8 cellular contexts compared by ENCODE assay signal in the genomic region with DNA sequence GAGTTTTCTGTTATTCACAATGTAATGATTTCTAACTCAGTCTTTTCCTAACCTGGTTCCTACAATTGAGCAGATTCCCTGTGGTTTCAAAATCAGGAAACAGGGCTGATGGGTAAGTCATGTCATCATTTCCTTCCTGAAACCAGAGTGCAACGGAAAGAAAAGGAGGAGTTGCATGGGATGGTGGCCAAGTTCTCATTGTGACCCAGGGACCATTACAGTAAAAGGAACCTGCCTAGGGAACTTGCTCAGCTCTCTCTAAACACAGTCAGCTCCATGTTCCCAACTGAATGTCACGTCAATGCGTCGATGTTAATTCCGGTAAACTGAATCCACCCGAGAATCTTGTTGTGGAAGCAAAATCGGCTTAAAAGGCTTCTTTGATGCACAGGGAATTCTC. TPM values are rescaled to one million over a fixed set of nuclear protein-coding genes. Genes with fewer than 3 reads are reported as not detected.
A peak's percentile ranks its signal among the peaks of the same experiment; 100 is the strongest.
DNase-seq lines count a peak whose midpoint lies in the region; ATAC-seq and TF ChIP-seq lines count a peak whose summit lies in the region.

No MANE protein-coding gene starts in this region.

- ATAC-seq in natural killer cell: no peak
- ATAC-seq in activated CD8-positive, alpha-beta T cell treated with anti-CD3 and anti-CD28 coated beads for 36 hours: no peak
- no peak for ATAC-seq in GM18502 (IDR thresholded peaks at IDR 0.05; ENCODE audit: poor library complexity, unreplicated experiment)

- H3K4me3 ChIP-seq in AG10803 (ENCODE audit: low read length) (peak overlapping the region; percentile 53), dorsolateral prefrontal cortex (peak overlapping the region in 50 of 59 donors; percentile 6 to 63 (median 39))

- H3K9me3 Mint-ChIP-seq in natural killer cell: no peaks in the 10 kb centered on the region
- no peaks in the 10 kb centered on the region for H3K9me3 Mint-ChIP-seq in activated CD8-positive, alpha-beta T cell treated with anti-CD3 and anti-CD28 coated beads for 36 hours

- intact Hi-C loops in dorsolateral prefrontal cortex (cut with DNase I) (loop anchor here (5.0 to 10.0 kb wide), 2 partner anchors 53 to 395 kb away; a partner anchor contains a TSS), natural killer cell (cut with micrococcal nuclease) (no loop called here)
- intact Hi-C loops in activated CD8-positive, alpha-beta T cell treated with anti-CD3 and anti-CD28 coated beads for 36 hours (cut with micrococcal nuclease): no loop called here

- DNase-seq in AG10803 (ENCODE audit: low read depth) (peak; percentile 49), MV-4-11 (lab: John Stamatoyannopoulos, UW) (peak; percentile 90), dorsolateral prefrontal cortex (no peak), natural killer cell (no peak), NCI-H2196 (lab: John Stamatoyannopoulos, UW; ENCODE audit: unreplicated experiment) (no peak), iPS-NIHi11 (ENCODE audit: low spot score) (no peak)
- DNase-seq in activated CD8-positive, alpha-beta T cell treated with anti-CD3 and anti-CD28 coated beads for 36 hours: no peak

- H3K27me3 ChIP-seq in dorsolateral prefrontal cortex: no peaks in the 10 kb centered on the region

- peak overlapping the region; percentile 66 for H3K4me3 Mint-ChIP-seq in natural killer cell
- no peak overlapping the region for H3K4me3 Mint-ChIP-seq in activated CD8-positive, alpha-beta T cell treated with anti-CD3 and anti-CD28 coated beads for 36 hours

- TF ChIP-seq CTCF in AG10803 (conservative IDR thresholded peaks at IDR 0.05; ENCODE audit: low read length): no peak
- TF ChIP-seq CTCF in dorsolateral prefrontal cortex (IDR thresholded peaks at IDR 0.05 in 54 of 56, conservative IDR thresholded peaks at IDR 0.05 in 2 of 56; ENCODE audit: low read depth in 1 of 56, partially characterized antibody in 56 of 56): no peak
- TF ChIP-seq CTCF in natural killer cell (IDR thresholded peaks at IDR 0.05): no peak
- no peak for TF ChIP-seq CTCF in activated CD8-positive, alpha-beta T cell treated with anti-CD3 and anti-CD28 coated beads for 36 hours (IDR thresholded peaks at IDR 0.05)

- H3K27ac Mint-ChIP-seq in natural killer cell: no peak overlapping the region
- no peak overlapping the region for H3K27ac Mint-ChIP-seq in activated CD8-positive, alpha-beta T cell treated with anti-CD3 and anti-CD28 coated beads for 36 hours

- peaks cover 5 to 16% of the 10 kb centered on the region in 2 donors for H3K4me1 Mint-ChIP-seq in natural killer cell
- H3K4me1 Mint-ChIP-seq in activated CD8-positive, alpha-beta T cell treated with anti-CD3 and anti-CD28 coated beads for 36 hours (ENCODE audit: low read depth): peaks cover 9% of the 10 kb centered on the region

- no peaks in the 10 kb centered on the region for H3K36me3 Mint-ChIP-seq in natural killer cell
- no peaks in the 10 kb centered on the region for H3K36me3 Mint-ChIP-seq in activated CD8-positive, alpha-beta T cell treated with anti-CD3 and anti-CD28 coated beads for 36 hours (ENCODE audit: low read depth)

- POLR2A ChIA-PET in activated CD8-positive, alpha-beta T cell treated with anti-CD3 and anti-CD28 coated beads for 36 hours (lab: Charles Lee): interaction anchor here (1.0 kb wide), 1 partner anchor 389 kb away, joined by 4 read pairs; no protein-coding TSS in a partner anchor

- H3K27me3 Mint-ChIP-seq in natural killer cell (ENCODE audit: low read depth in 2 of 2): peaks cover 9 to 47% of the 10 kb centered on the region in 2 donors
- peaks cover 24% of the 10 kb centered on the region for H3K27me3 Mint-ChIP-seq in activated CD8-positive, alpha-beta T cell treated with anti-CD3 and anti-CD28 coated beads for 36 hours

- peak overlapping the region in 47 of 59 donors; percentile 0 to 89 (median 67) for H3K27ac ChIP-seq in dorsolateral prefrontal cortex

- CTCF ChIA-PET in activated CD8-positive, alpha-beta T cell treated with anti-CD3 and anti-CD28 coated beads for 36 hours (lab: Charles Lee): interaction anchor here (0.7 to 2.6 kb wide), 30 partner anchors 11 to 489 kb away, joined by 3 to 30 read pairs (median 5); a partner anchor contains a TSS

RNA-seq across cellular contexts. Expression of a gene that starts 51.2 kb away (rescaled TPM):
- total RNA-seq in dorsolateral prefrontal cortex (10 to 100 TPM in 10 of 120 experiments, 1 to 10 TPM in 110; 1.4 to 14.5 (median 6.4) TPM), natural killer cell (not detected)
- not detected for total RNA-seq in activated CD8-positive, alpha-beta T cell treated with anti-CD3 and anti-CD28 coated beads for 36 hours

Comparison
In these comparisons a context has a peak if more than half of its experiments do, and no peak if none do; other contexts are left out.
1. DNase-seq: peak in AG10803 (single experiment) and MV-4-11 (single experiment); none in dorsolateral prefrontal cortex (0 of 10), natural killer cell (single experiment), NCI-H2196 (single experiment), iPS-NIHi11 (single experiment) and activated CD8-positive, alpha-beta T cell treated with anti-CD3 and anti-CD28 coated beads for 36 hours (single experiment).
2. intact Hi-C loops: an anchor here in dorsolateral prefrontal cortex (5.0 to 10.0 kb wide); none called in natural killer cell and activated CD8-positive, alpha-beta T cell treated with anti-CD3 and anti-CD28 coated beads for 36 hours.